In the genomic region with DNA sequence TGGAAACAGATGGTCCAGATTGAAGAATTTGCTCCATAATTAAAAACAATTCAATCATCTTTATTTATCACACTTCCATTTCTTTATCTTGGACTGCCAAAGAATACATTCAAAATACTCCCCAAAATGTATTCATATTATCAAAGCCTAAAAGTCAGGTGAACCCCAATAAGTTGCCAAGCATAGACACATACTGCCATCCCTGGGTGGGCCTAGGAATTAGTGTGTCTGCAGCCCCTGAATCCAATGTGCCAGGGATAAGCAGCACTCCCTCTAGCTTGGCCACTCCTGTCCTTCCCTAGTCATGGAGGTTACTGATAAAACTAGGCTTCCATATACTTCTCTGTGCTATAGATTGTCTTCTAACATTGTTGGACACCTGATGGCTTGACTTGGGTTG, we compare ENCODE assay signal across 25 cellular contexts.
DNase-seq lines count a peak whose midpoint lies in the region; ATAC-seq, FAIRE-seq and TF ChIP-seq lines count a peak whose summit lies in the region.
"Had no signal": no experiment of that assay in that cellular context is flagged by ENCODE, and none has a peak within 500 bp of the region (broad histone marks: within the 10 kb centered on the region; RNA-seq: fewer than 3 reads in every experiment).

No MANE protein-coding gene starts in this region.

- H3K27me3 ChIP-seq in liver (ENCODE audit: control insufficient read depth in 4 of 4, insufficient read depth in 4 of 4, low read length in 3 of 4): peaks cover 0 to 3% (median 0%) of the 10 kb centered on the region in 4 donors
- H3K27me3 ChIP-seq in HepG2 (ENCODE audit: control insufficient read depth in 1 of 2, insufficient read depth in 2 of 2, low read length in 2 of 2): peaks cover 2 to 15% of the 10 kb centered on the region in 2 experiments; a peak in 3 of 5 replicates
- H3K27me3 ChIP-seq in smooth muscle cell (ENCODE audit: low read depth): no peaks in the 10 kb centered on the region

- no peak for DNase-seq in HepG2 (ENCODE audit: low spot score)
- no peak for DNase-seq in astrocyte of the cerebellum (ENCODE audit: low read depth)
- DNase-seq in fibroblast of mammary gland (ENCODE audit: low read depth): no peak
- no peak for DNase-seq in smooth muscle cell (lab: John Stamatoyannopoulos, UW; ENCODE audit: unreplicated experiment)
- DNase-seq in activated CD4-positive, alpha-beta memory T cell treated with anti-CD3 and anti-CD28 coated beads for 36 hours: no peak
- DNase-seq: CD8-positive, alpha-beta T cell; DMS79 treated with DMSO at 0.1 percent for 48 hours; Karpas-422; MG63; NCI-H1048; NCI-H1436; NCI-H2029; NCI-H345; NCI-H524 treated with DMSO at 0.1 percent for 48 hours; PC-9; SIG-M5 had no signal

- H3K4me3 ChIP-seq in liver (ENCODE audit: low read depth in 1 of 3, low read length in 3 of 3) (no peak overlapping the region), HepG2 (replicated peaks in 1 of 3; ENCODE audit: insufficient read depth in 1 of 3, low read depth in 2 of 3, low read length in 3 of 3) (no peak overlapping the region), astrocyte of the cerebellum (ENCODE audit: low read depth, low read length) (no peak overlapping the region), fibroblast of mammary gland (ENCODE audit: control insufficient read depth, low read depth, low read length) (no peak overlapping the region), smooth muscle cell (no peak overlapping the region)
- H3K4me3 ChIP-seq: BLaER1 treated with 17β-estradiol and CSF1 and Interleukin-3, amounts not matched to agents 10 nM and 100 nM; MG63; PC-9 had no signal

- peaks cover 25% of the 10 kb centered on the region for H3K27me3 Mint-ChIP-seq in activated CD4-positive, alpha-beta memory T cell treated with anti-CD3 and anti-CD28 coated beads for 36 hours

- BruUV-seq in HepG2 (replicated peaks; lab: Mats Ljungman, UMichigan): no TSS peak

- H2AFZ ChIP-seq in HepG2 (ENCODE audit: low read length) (no peak overlapping the region), smooth muscle cell (ENCODE audit: low read depth) (no peak overlapping the region)
- H2AFZ ChIP-seq: PC-9 had no signal

- H3K36me3 Mint-ChIP-seq in activated CD4-positive, alpha-beta memory T cell treated with anti-CD3 and anti-CD28 coated beads for 36 hours: peaks cover 2% of the 10 kb centered on the region
- H3K36me3 Mint-ChIP-seq: CD8-positive, alpha-beta T cell had no signal

- CTCF ChIA-PET in HepG2 (lab: Yijun Ruan, JAX; ENCODE audit: low intra/inter-chr PET ratio, low total read pairs): no interaction called here
- CTCF ChIA-PET in activated CD4-positive, alpha-beta memory T cell treated with anti-CD3 and anti-CD28 coated beads for 36 hours (lab: Charles Lee): no interaction called here

- no peak overlapping the region for H3K4me3 Mint-ChIP-seq in activated CD4-positive, alpha-beta memory T cell treated with anti-CD3 and anti-CD28 coated beads for 36 hours
- H3K4me3 Mint-ChIP-seq: CD8-positive, alpha-beta T cell had no signal

- H3K4me2 ChIP-seq in HepG2 (ENCODE audit: low read depth, low read length): no peak overlapping the region
- H3K4me2 ChIP-seq in smooth muscle cell: no peak overlapping the region
- H3K4me2 ChIP-seq: BLaER1 treated with 17β-estradiol and CSF1 and Interleukin-3, amounts not matched to agents 10 nM and 100 nM; PC-9 had no signal

- H3K9ac ChIP-seq in liver (ENCODE audit: low read depth in 1 of 2, low read length in 2 of 2) (no peak overlapping the region), HepG2 (ENCODE audit: insufficient read depth, low read depth, low read length) (no peak overlapping the region), smooth muscle cell (ENCODE audit: low read depth) (no peak overlapping the region)
- H3K9ac ChIP-seq: BLaER1 treated with 17β-estradiol and CSF1 and Interleukin-3, amounts not matched to agents 10 nM and 100 nM had no signal

- no peaks in the 10 kb centered on the region for H3K36me3 ChIP-seq in liver (ENCODE audit: control insufficient read depth in 4 of 4, insufficient read depth in 3 of 4, low read depth in 1 of 4, low read length in 3 of 4)
- H3K36me3 ChIP-seq in HepG2 (replicated peaks in 1 of 2; ENCODE audit: control insufficient read depth in 1 of 2, insufficient read depth in 2 of 2, low read length in 2 of 2): no peaks in the 10 kb centered on the region
- H3K36me3 ChIP-seq in smooth muscle cell (ENCODE audit: low read depth): no peaks in the 10 kb centered on the region
- H3K36me3 ChIP-seq: MG63 had no signal

- TF ChIP-seq RAD21 in liver (IDR thresholded peaks at IDR 0.05): peak; percentile 13 to 16
- TF ChIP-seq RAD21 in HepG2 (CRISPR knock-in tag; IDR thresholded peaks at IDR 0.05): no peak

- POLR2A ChIA-PET in HepG2 (lab: Yijun Ruan, JAX): no interaction called here
- POLR2A ChIA-PET in activated CD4-positive, alpha-beta memory T cell treated with anti-CD3 and anti-CD28 coated beads for 36 hours (lab: Charles Lee): no interaction called here

- H3K9me3 ChIP-seq in liver (ENCODE audit: control insufficient read depth in 4 of 4, low read length in 3 of 4) (no peaks in the 10 kb centered on the region), HepG2 (ENCODE audit: low read length) (no peaks in the 10 kb centered on the region), smooth muscle cell (replicated peaks; ENCODE audit: low read depth) (no peaks in the 10 kb centered on the region)
- H3K9me3 ChIP-seq: BLaER1 treated with 17β-estradiol and CSF1 and Interleukin-3, amounts not matched to agents 10 nM and 100 nM; MG63 had no signal

- no peak for FAIRE-seq in HepG2 (lab: Jason Lieb, UNC)
- FAIRE-seq: A204.1, D721Med, HTR-8/SVneo had no signal

- TF ChIP-seq EP300 in HepG2 (IDR thresholded peaks at IDR 0.05; ENCODE audit: low read depth in 2 of 2, low read length in 2 of 2) (no peak), HepG2 (CRISPR knock-in tag; IDR thresholded peaks at IDR 0.05; ENCODE audit: borderline replicate concordance) (no peak)

- no peaks in the 10 kb centered on the region for H3K79me2 ChIP-seq in HepG2 (ENCODE audit: insufficient read depth, low read length)
- H3K79me2 ChIP-seq in smooth muscle cell (ENCODE audit: low read depth): no peaks in the 10 kb centered on the region

- intact Hi-C loops in HepG2 (cut with micrococcal nuclease; ENCODE audit: unreplicated experiment): no loop called here
- intact Hi-C loops in activated CD4-positive, alpha-beta memory T cell treated with anti-CD3 and anti-CD28 coated beads for 36 hours (cut with micrococcal nuclease): no loop called here

- H3K27ac Mint-ChIP-seq in activated CD4-positive, alpha-beta memory T cell treated with anti-CD3 and anti-CD28 coated beads for 36 hours: no peak overlapping the region
- H3K27ac Mint-ChIP-seq: CD8-positive, alpha-beta T cell; IgD-negative memory B cell had no signal

- no peak for TF ChIP-seq POLR2A in HepG2 (IDR thresholded peaks at IDR 0.05; ENCODE audit: insufficient read depth in 1 of 2, low read depth in 2 of 2, low read length in 2 of 2)

- H3K9me3 Mint-ChIP-seq in activated CD4-positive, alpha-beta memory T cell treated with anti-CD3 and anti-CD28 coated beads for 36 hours: no peaks in the 10 kb centered on the region
- H3K9me3 Mint-ChIP-seq: CD8-positive, alpha-beta T cell had no signal

- H4K20me1 ChIP-seq in HepG2 (ENCODE audit: insufficient read depth, low read length) (no peaks in the 10 kb centered on the region), smooth muscle cell (ENCODE audit: low read depth) (no peaks in the 10 kb centered on the region)

- peaks cover 0 to 3% (median 2%) of the 10 kb centered on the region in 4 donors for H3K4me1 ChIP-seq in liver (ENCODE audit: control insufficient read depth in 4 of 4, insufficient read depth in 4 of 4, low read length in 3 of 4)
- H3K4me1 ChIP-seq in HepG2 (ENCODE audit: insufficient read depth, low read length): no peaks in the 10 kb centered on the region
- H3K4me1 ChIP-seq in smooth muscle cell (ENCODE audit: low read depth): no peaks in the 10 kb centered on the region

- peaks cover 3% of the 10 kb centered on the region for H3K4me1 Mint-ChIP-seq in activated CD4-positive, alpha-beta memory T cell treated with anti-CD3 and anti-CD28 coated beads for 36 hours (ENCODE audit: low read depth)

- H3K27ac ChIP-seq in liver (ENCODE audit: low read depth in 1 of 2, low read length in 2 of 2) (no peak overlapping the region), HepG2 (ENCODE audit: extremely low read length, insufficient read depth, low read length) (no peak overlapping the region), smooth muscle cell (ENCODE audit: low read depth) (no peak overlapping the region)
- H3K27ac ChIP-seq: BLaER1 treated with 17β-estradiol and CSF1 and Interleukin-3, amounts not matched to agents 10 nM and 100 nM; PC-9; RWPE1 had no signal

- no peak for ATAC-seq in HepG2
- no peak for ATAC-seq in activated CD4-positive, CD25-positive, alpha-beta regulatory T cell treated with anti-CD3 and anti-CD28 coated beads, Interleukin-2, amount 50 U/mL, for 24 hours
- ATAC-seq: CD8-positive, alpha-beta T cell; HCT116 had no signal

- TF ChIP-seq CTCF in liver (IDR thresholded peaks at IDR 0.05; ENCODE audit: low read depth, low read length, missing input control) (no peak), HepG2 (CRISPR knock-in tag; IDR thresholded peaks at IDR 0.05) (no peak), astrocyte of the cerebellum (IDR thresholded peaks at IDR 0.05; ENCODE audit: low read depth, low read length, missing control alignments) (peak; percentile 6), fibroblast of mammary gland (conservative IDR thresholded peaks at IDR 0.05; ENCODE audit: control insufficient read depth, insufficient read depth, low read depth, low read length) (peak; percentile 4), smooth muscle cell (IDR thresholded peaks at IDR 0.05; ENCODE audit: borderline replicate concordance, insufficient read depth, poor library complexity, severe bottlenecking) (no peak)

- H3F3A ChIP-seq in smooth muscle cell (ENCODE audit: low read depth): no peaks in the 10 kb centered on the region

- in situ Hi-C loops in HepG2 (cut with HindIII; ENCODE audit: extremely low pct_ligation_motif_present, low pct_unique_long_range_greater_than_20kb) (no loop called here), astrocyte of the cerebellum (cut with HindIII; ENCODE audit: low sequenced_read_pairs) (no loop called here)

TF ChIP-seq in liver, 16 proteins besides CTCF, POLR2A, EP300 and RAD21 (continues in another document):
- no peak for TF ChIP-seq YY1 (IDR thresholded peaks at IDR 0.05)

TF ChIP-seq in HepG2, 621 proteins besides CTCF, POLR2A, EP300 and RAD21 (continues in another document):
- no peak for TF ChIP-seq ZBTB44 (CRISPR knock-in tag; IDR thresholded peaks at IDR 0.05)

Comparison
In these comparisons a context has a peak if more than half of its experiments do, and no peak if none do; other contexts are left out.
1. CTCF ChIP-seq: peak in astrocyte of the cerebellum (single experiment) and fibroblast of mammary gland (single experiment); none in liver (single experiment), HepG2 (single experiment) and smooth muscle cell (single experiment).